8 cellular contexts compared by ENCODE assay signal in genomic region chr19:41746593-41747227, GRCh38. TPM values are rescaled to one million over a fixed set of nuclear protein-coding genes. Genes with fewer than 3 reads are reported as not detected.
DNase-seq lines count a peak whose midpoint lies in the region; ATAC-seq and TF ChIP-seq lines count a peak whose summit lies in the region.

No MANE protein-coding gene starts in this region.

- no CpG with 5 or more reads among the region's 11 CpGs for WGBS in H9 (ENCODE audit: extremely low coverage, insufficient read length, low lambda C conversion rate)

- no peak overlapping the region for H3K9ac ChIP-seq in H9 (ENCODE audit: extremely low read depth, insufficient read length, low read length)

- H3K23ac ChIP-seq in H9 (ENCODE audit: insufficient read length, low read depth, low read length), result no peak overlapping the region

- H2BK15ac ChIP-seq in H9 (ENCODE audit: low read depth, low read length), result no peak overlapping the region

- H3K56ac ChIP-seq in H9 (ENCODE audit: insufficient read length, low read depth, low read length), result no peak overlapping the region

- no peaks in the 10 kb centered on the region for H4K20me1 ChIP-seq in H9 (ENCODE audit: control insufficient read depth, insufficient read depth, insufficient read length)

- no peak overlapping the region for H4K8ac ChIP-seq in H9 (replicated peaks; ENCODE audit: insufficient read length, low read depth, low read length)

- H3K27ac Mint-ChIP-seq in H9, result no peak overlapping the region
- H3K27ac Mint-ChIP-seq in activated CD4-positive, alpha-beta memory T cell treated with anti-CD3 and anti-CD28 coated beads for 36 hours, result no peak overlapping the region

- H3K4me3 Mint-ChIP-seq in H9, result no peak overlapping the region
- no peak overlapping the region for H3K4me3 Mint-ChIP-seq in activated CD4-positive, alpha-beta memory T cell treated with anti-CD3 and anti-CD28 coated beads for 36 hours

- peaks cover 4% of the 10 kb centered on the region for H3K27me3 Mint-ChIP-seq in H9 (ENCODE audit: low read depth)
- H3K27me3 Mint-ChIP-seq in activated CD4-positive, alpha-beta memory T cell treated with anti-CD3 and anti-CD28 coated beads for 36 hours, result peaks cover 52% of the 10 kb centered on the region

- no peak; the same call in 1 of the 3 replicates for TF ChIP-seq CTCF in H9 (conservative IDR thresholded peaks at IDR 0.05)
- peak; percentile 81 for TF ChIP-seq CTCF in epithelial cell of esophagus (IDR thresholded peaks at IDR 0.05; ENCODE audit: insufficient read depth, low read depth, low read length, missing control alignments)
- peak; percentile 71 for TF ChIP-seq CTCF in neutrophil (IDR thresholded peaks at IDR 0.05)

- no peak overlapping the region for H2AFZ ChIP-seq in H9 (ENCODE audit: low read length)

- H2BK12ac ChIP-seq in H9 (ENCODE audit: insufficient read length, low read depth, low read length), result no peak overlapping the region

- peak; percentile 55 for DNase-seq in Ammon's horn (ENCODE audit: low spot score)
- peak; percentile 64 for DNase-seq in H9
- DNase-seq in NCI-H524 (lab: John Stamatoyannopoulos, UW), result peak; percentile 26 to 46
- peak; percentile 66 for DNase-seq in activated CD4-positive, alpha-beta memory T cell treated with anti-CD3 and anti-CD28 coated beads for 36 hours
- peak; percentile 71 for DNase-seq in epithelial cell of esophagus (ENCODE audit: low read depth)

- peaks cover 0 to 10% (median 0%) of the 10 kb centered on the region in 3 experiments; a peak in 2 of 7 replicates for H3K36me3 Mint-ChIP-seq in H9 (ENCODE audit: insufficient read depth in 1 of 3, low read depth in 3 of 3)
- H3K36me3 Mint-ChIP-seq in activated CD4-positive, alpha-beta memory T cell treated with anti-CD3 and anti-CD28 coated beads for 36 hours, result no peaks in the 10 kb centered on the region

- no peak overlapping the region for H3T11ph ChIP-seq in H9 (ENCODE audit: low read length)

- no peak overlapping the region for H4K91ac ChIP-seq in H9 (ENCODE audit: insufficient read length, low read depth, low read length)

- H3K79me2 ChIP-seq in H9 (ENCODE audit: insufficient read depth, low read length), result no peaks in the 10 kb centered on the region

- peaks cover 45 to 85% of the 10 kb centered on the region in 2 experiments for H3K9me3 Mint-ChIP-seq in H9
- H3K9me3 Mint-ChIP-seq in activated CD4-positive, alpha-beta memory T cell treated with anti-CD3 and anti-CD28 coated beads for 36 hours, result no peaks in the 10 kb centered on the region

- no peak overlapping the region for H2BK120ac ChIP-seq in H9 (ENCODE audit: low read depth, low read length, poor library complexity, severe bottlenecking)

- no peak overlapping the region for H3K18ac ChIP-seq in H9 (ENCODE audit: insufficient read length, low read depth, low read length)

- H3K4me1 Mint-ChIP-seq in H9, result no peaks in the 10 kb centered on the region
- H3K4me1 Mint-ChIP-seq in activated CD4-positive, alpha-beta memory T cell treated with anti-CD3 and anti-CD28 coated beads for 36 hours (ENCODE audit: low read depth), result no peaks in the 10 kb centered on the region

- no peak overlapping the region for H2BK5ac ChIP-seq in H9 (ENCODE audit: insufficient read length, low read length)

- no peak overlapping the region for H3K4me3 ChIP-seq in epithelial cell of esophagus (ENCODE audit: low read length)
- peak overlapping the region; percentile 45 to 48 for H3K4me3 ChIP-seq in neutrophil (ENCODE audit: low read depth in 1 of 2, low read length in 1 of 2)

- no peaks in the 10 kb centered on the region for H3K9me3 ChIP-seq in H9 (ENCODE audit: control insufficient read depth, low read depth, low read length)
- no peaks in the 10 kb centered on the region for H3K9me3 ChIP-seq in neutrophil

- no peak overlapping the region for H2BK20ac ChIP-seq in H9 (ENCODE audit: low read depth, low read length, poor library complexity, severe bottlenecking)

- H3K79me1 ChIP-seq in H9 (ENCODE audit: insufficient read depth, low read depth, low read length, poor library complexity, severe bottlenecking), result no peaks in the 10 kb centered on the region

- ATAC-seq in HG03139 (IDR thresholded peaks at IDR 0.05; ENCODE audit: unreplicated experiment), result no peak
- no peak for ATAC-seq in HG02884 (IDR thresholded peaks at IDR 0.05; ENCODE audit: unreplicated experiment)

- H2AK5ac ChIP-seq in H9 (ENCODE audit: insufficient read length, low read length), result no peak overlapping the region

- POLR2A ChIA-PET in activated CD4-positive, alpha-beta memory T cell treated with anti-CD3 and anti-CD28 coated beads for 36 hours (lab: Charles Lee), result no interaction called here

- H3K27me3 ChIP-seq in H9 (ENCODE audit: insufficient read depth, low read length) (no peaks in the 10 kb centered on the region; the same call in 1 of the 2 replicates), neutrophil (no peaks in the 10 kb centered on the region)

- no peak overlapping the region for H3K4me2 ChIP-seq in H9 (ENCODE audit: insufficient read depth, insufficient read length, low read length)

- H3K36me3 ChIP-seq in neutrophil, result no peaks in the 10 kb centered on the region

- H3K14ac ChIP-seq in H9 (ENCODE audit: insufficient read depth, low read length), result no peak overlapping the region

- intact Hi-C loops in activated CD4-positive, alpha-beta memory T cell treated with anti-CD3 and anti-CD28 coated beads for 36 hours (cut with micrococcal nuclease), result loop anchor here (1.0 to 5.0 kb wide), 2 partner anchors 39 to 104 kb away; no protein-coding TSS in a partner anchor

- CTCF ChIA-PET in activated CD4-positive, alpha-beta memory T cell treated with anti-CD3 and anti-CD28 coated beads for 36 hours (lab: Charles Lee), result interaction anchor here (0.7 to 4.1 kb wide), 12 partner anchors 11 to 149 kb away, joined by 3 to 72 read pairs (median 3); partner anchors contain the start of gene CEACAM3

- H3K4ac ChIP-seq in H9 (ENCODE audit: low read depth, low read length), result no peak overlapping the region

- H3K4me1 ChIP-seq in H9 (ENCODE audit: insufficient read depth, low read length) (no peaks in the 10 kb centered on the region), neutrophil (ENCODE audit: control insufficient read depth in 1 of 2, insufficient read depth in 1 of 2, low read depth in 1 of 2, low read length in 1 of 2) (peaks cover 65 to 80% of the 10 kb centered on the region in 2 experiments)

- H4K5ac ChIP-seq in H9 (ENCODE audit: insufficient read length, low read depth, low read length), result no peak overlapping the region

- H3K23me2 ChIP-seq in H9 (ENCODE audit: insufficient read length, low read depth, low read length, poor library complexity, severe bottlenecking), result no peaks in the 10 kb centered on the region

- H3K27ac ChIP-seq in H9 (ENCODE audit: insufficient read length, low read depth, low read length), result no peak overlapping the region
- peak overlapping the region; percentile 88 for H3K27ac ChIP-seq in neutrophil

RNA-seq across cellular contexts. Expression of gene CEACAM6, which starts 8.6 kb away (rescaled TPM):
- not detected in 2 replicates for total RNA-seq in H9 (2021)
- not detected for total RNA-seq in activated CD4-positive, alpha-beta memory T cell treated with anti-CD3 and anti-CD28 coated beads for 36 hours

RNA-seq across cellular contexts. Expression of gene CEACAM5, which starts 38.3 kb away (rescaled TPM):
- total RNA-seq in H9 (2021), result not detected in 2 replicates
- not detected for total RNA-seq in activated CD4-positive, alpha-beta memory T cell treated with anti-CD3 and anti-CD28 coated beads for 36 hours

RNA-seq across cellular contexts. Expression of gene CEACAM3, which starts 49.7 kb away (rescaled TPM):
- total RNA-seq in H9 (2021), result not detected in 2 replicates
- total RNA-seq in activated CD4-positive, alpha-beta memory T cell treated with anti-CD3 and anti-CD28 coated beads for 36 hours, result not detected

RNA-seq across cellular contexts. Expression of gene CEACAM7, which starts 58.6 kb away (rescaled TPM):
- not detected in 2 replicates for total RNA-seq in H9 (2021)
- not detected for total RNA-seq in activated CD4-positive, alpha-beta memory T cell treated with anti-CD3 and anti-CD28 coated beads for 36 hours
